In genomic region chr2:229350117-229350805, GRCh38 we compare ENCODE assay signal across 16 cellular contexts.
"Had no signal": no experiment of that assay in that cellular context is flagged by ENCODE, and none has a peak within 500 bp of the region (broad histone marks: within the 10 kb centered on the region; RNA-seq: fewer than 3 reads in every experiment).

No MANE protein-coding gene starts in this region.

- H3K36me3 Mint-ChIP-seq: activated naive CD8-positive, alpha-beta T cell treated with anti-CD3 and anti-CD28 coated beads, Interleukin-2, amount 10 ng/mL, durations not matched to agents 7 days and 5 days; natural killer cell treated with Interleukin-12 subunit alpha and Interleukin-12 subunit beta and Interleukin-15 and Interleukin-18, amount 100 ng/mL, for 72 hours; type B pancreatic cell had no signal

- H3K4me3 ChIP-seq: ascending aorta, esophagus squamous epithelium, right atrium auricular region, skin epidermis had no signal

- H3K27ac ChIP-seq: ascending aorta, esophagus squamous epithelium, right atrium auricular region had no signal

- H3K4me3 Mint-ChIP-seq: activated naive CD8-positive, alpha-beta T cell treated with anti-CD3 and anti-CD28 coated beads, Interleukin-2, amount 10 ng/mL, durations not matched to agents 7 days and 5 days; natural killer cell treated with Interleukin-12 subunit alpha and Interleukin-12 subunit beta and Interleukin-15 and Interleukin-18, amount 100 ng/mL, for 72 hours; type B pancreatic cell had no signal

- H3K4me1 Mint-ChIP-seq: activated naive CD8-positive, alpha-beta T cell treated with anti-CD3 and anti-CD28 coated beads, Interleukin-2, amount 10 ng/mL, durations not matched to agents 7 days and 5 days had no signal

- H3K4me1 ChIP-seq: ascending aorta, esophagus squamous epithelium, right atrium auricular region had no signal

- H3K9me3 ChIP-seq: ascending aorta, right atrium auricular region had no signal

- H3K27me3 ChIP-seq: ascending aorta, right atrium auricular region had no signal

- FAIRE-seq: endometrium, frontal cortex had no signal

- H3K36me3 ChIP-seq: esophagus squamous epithelium, right atrium auricular region had no signal

- H3K27me3 Mint-ChIP-seq: activated naive CD8-positive, alpha-beta T cell treated with anti-CD3 and anti-CD28 coated beads, Interleukin-2, amount 10 ng/mL, durations not matched to agents 7 days and 5 days had no signal

- H3K27ac Mint-ChIP-seq: activated naive CD8-positive, alpha-beta T cell treated with anti-CD3 and anti-CD28 coated beads, Interleukin-2, amount 10 ng/mL, durations not matched to agents 7 days and 5 days; natural killer cell treated with Interleukin-12 subunit alpha and Interleukin-12 subunit beta and Interleukin-15 and Interleukin-18, amount 100 ng/mL, for 72 hours; type B pancreatic cell had no signal

- ATAC-seq: natural killer cell treated with Interleukin-12 subunit alpha and Interleukin-12 subunit beta and Interleukin-15 and Interleukin-18, amount 100 ng/mL, for 72 hours; stimulated activated naive CD8-positive, alpha-beta T cell treated with anti-CD3 and anti-CD28 coated beads, Interleukin-15, Interleukin-2, amounts not matched to agents 100 U/mL and 50 U/mL, for 24 hours had no signal

- DNase-seq: activated CD4-positive, alpha-beta T cell treated with anti-CD3 and anti-CD28 coated beads for 1 hour; activated CD4-positive, alpha-beta T cell treated with anti-CD3 and anti-CD28 coated beads, Interleukin-2, amount 50 U/mL, for 4 hours; activated naive CD4-positive, alpha-beta T cell; activated naive CD8-positive, alpha-beta T cell treated with anti-CD3 and anti-CD28 coated beads, Interleukin-2, amount 10 ng/mL, durations not matched to agents 7 days and 5 days; activated T-cell treated with anti-CD3 and anti-CD28 coated beads for 4 hours; esophagus squamous epithelium; posterior cingulate gyrus; stimulated activated CD4-positive, alpha-beta T cell treated with anti-CD3 and anti-CD28 coated beads, Interleukin-4, amount 100 ng/mL, for 24 hours; stimulated activated naive CD8-positive, alpha-beta T cell treated with anti-CD3 and anti-CD28 coated beads, Interleukin-15, Interleukin-2, amounts not matched to agents 100 U/mL and 50 U/mL, for 24 hours had no signal
